21 cellular contexts compared by ENCODE assay signal in genomic region chrX:56343664-56344063, GRCh38.
"Had no signal": no experiment of that assay in that cellular context is flagged by ENCODE, and none has a peak within 500 bp of the region (broad histone marks: within the 10 kb centered on the region; RNA-seq: fewer than 3 reads in every experiment).

No MANE protein-coding gene starts in this region.

- H3K27ac ChIP-seq: esophagus squamous epithelium, left ventricle myocardium inferior, prostate gland, skin epidermis, tibial artery, vagina, WERI-Rb-1 had no signal

- H3K4me3 ChIP-seq: esophagus squamous epithelium, left ventricle myocardium inferior, prostate gland, skin epidermis, tibial artery, vagina had no signal

- H3K36me3 Mint-ChIP-seq: brain had no signal

- H3K36me3 ChIP-seq: esophagus squamous epithelium, left ventricle myocardium inferior, prostate gland, tibial artery, vagina, WERI-Rb-1 had no signal

- ATAC-seq: activated T-cell treated with anti-CD3 and anti-CD28 coated beads, Interleukin-2, amount 50 U/mL, for 4 hours; right cardiac atrium; SK-N-SH treated with all-trans-retinoic acid at 6 μM for 48 hours; stimulated activated naive B cell treated with anti-CD40 and anti-IgM and Interleukin-4, amounts not matched to agents 10 μg/mL and 1 μg/mL and 100 μg/mL, for 72 hours had no signal

- H3K27me3 Mint-ChIP-seq: activated naive CD4-positive, alpha-beta T cell treated with anti-CD3 and anti-CD28 coated beads, Interleukin-2, amount 50 U/mL, for 24 hours; brain had no signal

- H3K9me3 Mint-ChIP-seq: activated naive CD4-positive, alpha-beta T cell treated with anti-CD3 and anti-CD28 coated beads, Interleukin-2, amount 50 U/mL, for 24 hours had no signal

- H3K4me1 Mint-ChIP-seq: brain; nephron progenitor cell; stimulated activated naive B cell treated with anti-CD40 and anti-IgM and Interleukin-4, amounts not matched to agents 10 μg/mL and 1 μg/mL and 100 μg/mL, for 72 hours had no signal

- H3K4me1 ChIP-seq: esophagus squamous epithelium, left ventricle myocardium inferior, prostate gland, tibial artery, vagina had no signal

- H3K27ac Mint-ChIP-seq: brain; nephron progenitor cell; stimulated activated naive B cell treated with anti-CD40 and anti-IgM and Interleukin-4, amounts not matched to agents 10 μg/mL and 1 μg/mL and 100 μg/mL, for 72 hours had no signal

- H3K9me3 ChIP-seq: prostate gland, vagina had no signal

- DNase-seq: activated T-cell treated with anti-CD3 and anti-CD28 coated beads, Interleukin-2, amount 50 U/mL, for 4 hours; cortex of kidney; effector CD4-positive, alpha-beta T cell; esophagus squamous epithelium; hypothalamus; left ventricle myocardium inferior; mesenchymal stem cell; nephron progenitor cell; occipital lobe; stimulated activated CD4-positive, alpha-beta T cell treated with anti-CD3 and anti-CD28 coated beads, Interleukin-15, amount 100 ng/mL, for 24 hours; stimulated activated CD4-positive, alpha-beta T cell treated with anti-CD3 and anti-CD28 coated beads, Interleukin-4, amount 100 ng/mL, for 1 hour; stimulated activated naive B cell treated with anti-CD40 and anti-IgM and Interleukin-4, amounts not matched to agents 10 μg/mL and 1 μg/mL and 100 μg/mL, for 72 hours; tibial artery; WERI-Rb-1 had no signal

- H3K27me3 ChIP-seq: tibial artery, vagina had no signal

- H3K4me3 Mint-ChIP-seq: brain; nephron progenitor cell; stimulated activated naive B cell treated with anti-CD40 and anti-IgM and Interleukin-4, amounts not matched to agents 10 μg/mL and 1 μg/mL and 100 μg/mL, for 72 hours had no signal
